ENCODE assay signal across 1 cellular context in the genomic region with DNA sequence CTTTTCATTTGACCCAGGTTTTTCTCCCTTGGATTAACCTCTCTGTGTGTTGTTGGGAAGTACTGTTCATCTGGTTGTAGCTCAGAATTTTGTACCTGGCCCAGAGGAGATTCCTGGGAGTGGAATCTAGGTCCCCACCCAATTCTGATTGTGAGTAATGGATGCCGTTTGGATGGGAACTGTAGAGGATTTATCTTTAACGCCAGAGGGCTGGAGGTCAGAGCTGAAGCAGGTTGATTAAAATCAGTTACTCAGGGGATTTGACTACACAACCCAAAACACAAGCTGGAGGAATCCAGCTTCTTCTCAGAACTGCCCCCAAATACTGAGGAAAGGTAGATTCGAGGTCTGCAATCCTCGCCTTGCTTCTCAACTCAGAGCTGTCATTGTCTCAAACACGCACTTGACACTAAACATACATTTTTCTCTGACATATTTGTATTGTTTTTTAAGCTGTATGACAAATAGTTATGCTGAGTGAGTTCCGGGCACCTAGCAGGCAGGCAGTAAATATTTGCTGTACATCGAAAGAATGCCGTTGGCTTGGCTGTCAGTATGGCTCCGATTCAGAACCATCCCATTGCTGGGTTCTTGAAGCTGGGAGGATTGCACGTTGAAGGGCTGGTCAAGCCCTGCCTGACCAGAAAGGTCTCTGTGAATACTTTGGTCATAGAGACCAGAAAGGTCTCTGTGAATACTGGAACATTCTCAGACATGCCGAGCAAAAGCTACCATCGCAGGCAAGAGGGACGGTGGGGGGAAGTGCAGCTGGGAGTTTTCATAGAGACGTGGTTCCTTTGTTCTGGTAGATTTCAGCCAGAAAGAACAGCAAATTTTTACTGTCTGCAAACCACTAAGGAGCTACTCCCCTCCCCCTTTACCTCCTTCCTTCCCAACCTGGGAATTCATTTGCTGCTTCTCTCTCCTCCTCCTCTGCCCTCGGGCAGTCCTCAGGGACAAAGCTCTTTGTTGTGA.
TF ChIP-seq lines count a peak whose summit lies in the region.

No MANE protein-coding gene starts in this region.

TF ChIP-seq in H1, 55 proteins besides CTCF, POLR2A, EP300 and RAD21:
- TF ChIP-seq CHD1 (IDR thresholded peaks at IDR 0.05; ENCODE audit: low read depth, low read length) (no peak), TCF12 (IDR thresholded peaks at IDR 0.05; ENCODE audit: low read depth, low read length) (no peak)
